9 cellular contexts compared by ENCODE assay signal in genomic region chr12:45674583-45674982, GRCh38. TPM values are rescaled to one million over a fixed set of nuclear protein-coding genes. Genes with fewer than 3 reads are reported as not detected.
DNase-seq lines count a peak whose midpoint lies in the region; ATAC-seq and TF ChIP-seq lines count a peak whose summit lies in the region.
"Had no signal": no experiment of that assay in that cellular context is flagged by ENCODE, and none has a peak within 500 bp of the region (broad histone marks: within the 10 kb centered on the region; RNA-seq: fewer than 3 reads in every experiment).

No MANE protein-coding gene starts in this region.

- no peaks in the 10 kb centered on the region for H3K36me3 ChIP-seq in RWPE2 (ENCODE audit: low read depth)
- no peaks in the 10 kb centered on the region for H3K36me3 ChIP-seq in thoracic aorta

- ATAC-seq in RWPE2 (ENCODE audit: low read depth), result peak; percentile 82
- peak; percentile 52 for ATAC-seq in thoracic aorta (ENCODE audit: insufficient number of reproducible peaks, low FRiP score, low read depth)
- no peak for ATAC-seq in HG03045 (IDR thresholded peaks at IDR 0.05; ENCODE audit: unreplicated experiment)

- TF ChIP-seq CTCF in RWPE2 (IDR thresholded peaks at IDR 0.05; ENCODE audit: poor library complexity, severe bottlenecking) (no peak), foreskin fibroblast (IDR thresholded peaks at IDR 0.05; ENCODE audit: low read depth, low read length) (no peak), thoracic aorta (IDR thresholded peaks at IDR 0.05) (no peak)

- H3K9me3 ChIP-seq in RWPE2 (ENCODE audit: severe bottlenecking) (no peaks in the 10 kb centered on the region), thoracic aorta (no peaks in the 10 kb centered on the region)

- in situ Hi-C loops in KBM-7 (cut with MboI; ENCODE audit: low pct_unique_long_range_greater_than_20kb, low sequenced_read_pairs), result no loop called here

- H3K27ac ChIP-seq in RWPE2 (ENCODE audit: poor library complexity, severe bottlenecking) (peak overlapping the region; percentile 37), thoracic aorta (peak overlapping the region; percentile 3 to 57)

- H3K4me1 ChIP-seq in RWPE2 (ENCODE audit: insufficient read depth, poor library complexity, severe bottlenecking) (peaks cover 17% of the 10 kb centered on the region), thoracic aorta (ENCODE audit: control insufficient read depth in 1 of 2, low read depth in 2 of 2) (peaks cover 12 to 36% of the 10 kb centered on the region in 2 donors)

- DNase-seq in HCEC 1CT, result peak; percentile 94
- DNase-seq in RWPE2 (ENCODE audit: low spot score), result peak; percentile 76
- DNase-seq in foreskin fibroblast, result peak; percentile 87 to 91
- DNase-seq in thoracic aorta (ENCODE audit: low spot score), result peak; percentile 60
- no peak for DNase-seq in foreskin melanocyte
- DNase-seq in KBM-7, result no peak
- DNase-seq: activated CD4-positive, alpha-beta T cell treated with anti-CD3 and anti-CD28 coated beads for 1 hour; H7 had no signal

- H3K27me3 ChIP-seq in RWPE2 (ENCODE audit: insufficient read depth, poor library complexity, severe bottlenecking) (no peaks in the 10 kb centered on the region), thoracic aorta (replicated peaks; ENCODE audit: insufficient read depth) (no peaks in the 10 kb centered on the region)

- H3K4me3 ChIP-seq in RWPE2 (ENCODE audit: severe bottlenecking) (no peak overlapping the region), foreskin fibroblast (ENCODE audit: low read depth in 1 of 2, low read length in 2 of 2) (no peak overlapping the region), thoracic aorta (no peak overlapping the region)

RNA-seq across cellular contexts. Expression of gene ARID2, which starts 54.9 kb away (rescaled TPM):
- 10 to 100 TPM; 30.5 to 36.2 TPM for total RNA-seq in thoracic aorta

Comparison
In these comparisons a context has a peak if more than half of its experiments do, and no peak if none do; other contexts are left out.
1. DNase-seq: peak in HCEC 1CT (single experiment), RWPE2 (single experiment), foreskin fibroblast (2 of 2) and thoracic aorta (single experiment); none in foreskin melanocyte (single experiment) and KBM-7 (single experiment).